In the genomic region with DNA sequence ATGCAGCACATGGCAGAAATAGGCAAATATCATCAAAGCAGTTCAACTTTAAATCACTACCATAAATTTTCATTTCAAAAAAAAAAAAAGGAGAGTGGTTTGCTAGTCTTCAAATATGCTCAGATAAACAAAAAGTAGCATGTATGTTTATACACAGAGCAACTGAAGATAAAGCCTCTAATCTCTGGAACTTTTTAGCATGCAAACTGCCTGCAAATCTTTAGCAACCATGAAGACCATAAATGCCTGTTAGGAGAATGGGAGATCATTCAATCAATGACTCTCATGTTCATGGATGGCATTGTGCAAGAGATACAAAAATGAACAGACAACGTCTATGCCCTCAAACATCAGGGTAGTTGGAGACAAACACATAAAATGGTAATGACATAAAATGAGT, we compare ENCODE assay signal across 26 cellular contexts.
"Had no signal": no experiment of that assay in that cellular context is flagged by ENCODE, and none has a peak within 500 bp of the region (broad histone marks: within the 10 kb centered on the region; RNA-seq: fewer than 3 reads in every experiment).

No MANE protein-coding gene starts in this region.

- H3K4me1 ChIP-seq: esophagus muscularis mucosa, gastroesophageal sphincter, heart right ventricle had no signal

- H3K36me3 ChIP-seq: brain microvascular endothelial cell had no signal

- H2AFZ ChIP-seq: hepatocyte had no signal

- H3K27me3 ChIP-seq: brain microvascular endothelial cell, dorsolateral prefrontal cortex, esophagus muscularis mucosa, gastroesophageal sphincter, heart right ventricle, hepatocyte had no signal

- DNase-seq: activated CD4-positive, alpha-beta memory T cell treated with anti-CD3 and anti-CD28 coated beads, Interleukin-2, amount 10 ng/mL, durations not matched to agents 7 days and 5 days; activated CD4-positive, alpha-beta T cell treated with anti-CD3 and anti-CD28 coated beads for 1 hour; activated CD4-positive, alpha-beta T cell treated with anti-CD3 and anti-CD28 coated beads for 4 hours; activated CD4-positive, alpha-beta T cell treated with anti-CD3 and anti-CD28 coated beads, Interleukin-2, amount 10 ng/mL, durations not matched to agents 7 days and 5 days; activated CD4-positive, alpha-beta T cell treated with anti-CD3 and anti-CD28 coated beads, Interleukin-2, amount 50 U/mL, for 4 hours; activated CD8-positive, alpha-beta memory T cell treated with anti-CD3 and anti-CD28 coated beads, Interleukin-2, amount 50 U/mL, for 48 hours; activated gamma-delta T cell treated with Interleukin-2 at 50 U/mL for 16 hours; activated naive CD4-positive, alpha-beta T cell treated with anti-CD3 and anti-CD28 coated beads, Interleukin-2, amount 50 U/mL, for 16 hours; activated naive CD4-positive, alpha-beta T cell treated with Interleukin-2 at 50 U/mL for 16 hours; activated T-cell treated with anti-CD3 and anti-CD28 coated beads for 4 hours; activated T-cell treated with anti-CD3 and anti-CD28 coated beads, Interleukin-2, amount 50 U/mL, for 24 hours; amniotic stem cell; anterior cingulate cortex; brain microvascular endothelial cell; dorsolateral prefrontal cortex; effector memory CD4-positive, alpha-beta T cell; endodermal cell; erythroblast; foreskin melanocyte; heart right ventricle; T-helper 2 cell had no signal

- ATAC-seq: gastroesophageal sphincter, heart right ventricle, WTC11 had no signal

- H3K27ac ChIP-seq: brain microvascular endothelial cell, coronary artery, dorsolateral prefrontal cortex, esophagus muscularis mucosa, gastroesophageal sphincter, heart right ventricle, hepatocyte had no signal

- H3K4me3 ChIP-seq: coronary artery, dorsolateral prefrontal cortex, esophagus muscularis mucosa, gastroesophageal sphincter, heart right ventricle, hepatocyte had no signal

- H3K9me3 ChIP-seq: esophagus muscularis mucosa, gastroesophageal sphincter, heart right ventricle had no signal

- H3K4me2 ChIP-seq: hepatocyte had no signal
